Comparison of ENCODE assay signal across 1 cellular context in the genomic region with DNA sequence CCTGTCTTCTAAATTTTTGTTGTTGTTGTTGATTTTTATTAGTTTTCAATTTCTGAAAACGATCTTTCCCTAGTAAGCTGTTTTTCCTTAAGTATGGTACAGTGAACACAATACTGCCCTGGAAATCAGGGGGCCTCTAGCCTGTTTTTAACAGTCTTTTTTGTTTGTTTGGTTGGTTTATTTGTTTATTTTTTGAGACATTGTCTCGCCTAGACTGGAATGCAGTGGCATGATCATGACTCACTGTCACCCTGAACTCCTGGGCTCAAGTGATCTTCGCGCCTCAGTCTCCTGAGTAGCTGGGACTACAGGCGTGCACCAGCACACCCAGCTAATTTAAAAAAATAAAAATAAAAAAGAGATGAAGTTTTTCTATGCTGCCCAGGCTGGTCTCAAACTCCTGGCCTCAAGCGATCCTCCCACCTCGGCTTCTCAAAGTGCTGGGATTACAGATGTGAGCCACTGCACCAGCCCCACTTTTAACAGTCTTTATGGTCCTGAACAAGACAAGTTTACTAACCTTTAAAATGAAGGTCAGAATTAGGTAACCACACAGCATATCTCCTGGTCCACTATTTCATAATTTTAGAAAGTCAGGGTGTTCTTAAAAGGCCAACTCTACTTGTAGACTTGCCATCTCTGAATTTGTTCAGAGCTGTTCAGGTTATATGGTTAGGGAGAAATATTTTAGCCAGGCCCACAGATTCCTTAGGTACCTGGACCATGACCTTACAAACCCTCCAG.
TF ChIP-seq lines count a peak whose summit lies in the region.

No MANE protein-coding gene starts in this region.

TF ChIP-seq in HEK293, 187 proteins besides CTCF, POLR2A, EP300 and RAD21 (continued from another document):
- TF ChIP-seq, protein P1, sequence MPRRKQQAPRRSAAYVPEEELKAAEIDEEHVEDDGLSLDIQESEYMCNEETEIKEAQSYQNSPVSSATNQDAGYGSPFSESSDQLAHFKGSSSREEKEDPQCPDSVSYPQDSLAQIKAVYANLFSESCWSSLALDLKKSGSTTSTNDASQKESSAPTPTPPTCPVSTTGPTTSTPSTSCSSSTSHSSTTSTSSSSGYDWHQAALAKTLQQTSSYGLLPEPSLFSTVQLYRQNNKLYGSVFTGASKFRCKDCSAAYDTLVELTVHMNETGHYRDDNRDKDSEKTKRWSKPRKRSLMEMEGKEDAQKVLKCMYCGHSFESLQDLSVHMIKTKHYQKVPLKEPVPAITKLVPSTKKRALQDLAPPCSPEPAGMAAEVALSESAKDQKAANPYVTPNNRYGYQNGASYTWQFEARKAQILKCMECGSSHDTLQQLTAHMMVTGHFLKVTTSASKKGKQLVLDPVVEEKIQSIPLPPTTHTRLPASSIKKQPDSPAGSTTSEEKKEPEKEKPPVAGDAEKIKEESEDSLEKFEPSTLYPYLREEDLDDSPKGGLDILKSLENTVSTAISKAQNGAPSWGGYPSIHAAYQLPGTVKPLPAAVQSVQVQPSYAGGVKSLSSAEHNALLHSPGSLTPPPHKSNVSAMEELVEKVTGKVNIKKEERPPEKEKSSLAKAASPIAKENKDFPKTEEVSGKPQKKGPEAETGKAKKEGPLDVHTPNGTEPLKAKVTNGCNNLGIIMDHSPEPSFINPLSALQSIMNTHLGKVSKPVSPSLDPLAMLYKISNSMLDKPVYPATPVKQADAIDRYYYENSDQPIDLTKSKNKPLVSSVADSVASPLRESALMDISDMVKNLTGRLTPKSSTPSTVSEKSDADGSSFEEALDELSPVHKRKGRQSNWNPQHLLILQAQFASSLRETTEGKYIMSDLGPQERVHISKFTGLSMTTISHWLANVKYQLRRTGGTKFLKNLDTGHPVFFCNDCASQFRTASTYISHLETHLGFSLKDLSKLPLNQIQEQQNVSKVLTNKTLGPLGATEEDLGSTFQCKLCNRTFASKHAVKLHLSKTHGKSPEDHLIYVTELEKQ (tag by site-specific recombination; IDR thresholded peaks at IDR 0.05; ENCODE audit: borderline replicate concordance) = peak; percentile 37; the same call in 1 of the 2 replicates
- TF ChIP-seq, protein P2, sequence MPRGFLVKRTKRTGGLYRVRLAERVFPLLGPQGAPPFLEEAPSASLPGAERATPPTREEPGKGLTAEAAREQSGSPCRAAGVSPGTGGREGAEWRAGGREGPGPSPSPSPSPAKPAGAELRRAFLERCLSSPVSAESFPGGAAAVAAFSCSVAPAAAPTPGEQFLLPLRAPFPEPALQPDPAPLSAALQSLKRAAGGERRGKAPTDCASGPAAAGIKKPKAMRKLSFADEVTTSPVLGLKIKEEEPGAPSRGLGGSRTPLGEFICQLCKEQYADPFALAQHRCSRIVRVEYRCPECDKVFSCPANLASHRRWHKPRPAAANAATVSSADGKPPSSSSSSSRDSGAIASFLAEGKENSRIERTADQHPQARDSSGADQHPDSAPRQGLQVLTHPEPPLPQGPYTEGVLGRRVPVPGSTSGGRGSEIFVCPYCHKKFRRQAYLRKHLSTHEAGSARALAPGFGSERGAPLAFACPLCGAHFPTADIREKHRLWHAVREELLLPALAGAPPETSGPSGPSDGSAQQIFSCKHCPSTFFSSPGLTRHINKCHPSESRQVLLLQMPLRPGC (tag by site-specific recombination; IDR thresholded peaks at IDR 0.05) = peak; percentile 85
- peak; percentile 29; the same call in 1 of the 2 replicates for TF ChIP-seq ZNF394 (tag by site-specific recombination; IDR thresholded peaks at IDR 0.05; ENCODE audit: borderline replicate concordance)
- TF ChIP-seq ZNF585B (tag by site-specific recombination; IDR thresholded peaks at IDR 0.05) = no peak
- TF ChIP-seq BCL11A (tag by site-specific recombination; IDR thresholded peaks at IDR 0.05; ENCODE audit: low read depth) = peak; percentile 79; the same call in 1 of the 2 replicates
- TF ChIP-seq ZNF629 (tag by site-specific recombination; IDR thresholded peaks at IDR 0.05) = peak; percentile 65; the same call in 1 of the 2 replicates
- TF ChIP-seq, protein P3, sequence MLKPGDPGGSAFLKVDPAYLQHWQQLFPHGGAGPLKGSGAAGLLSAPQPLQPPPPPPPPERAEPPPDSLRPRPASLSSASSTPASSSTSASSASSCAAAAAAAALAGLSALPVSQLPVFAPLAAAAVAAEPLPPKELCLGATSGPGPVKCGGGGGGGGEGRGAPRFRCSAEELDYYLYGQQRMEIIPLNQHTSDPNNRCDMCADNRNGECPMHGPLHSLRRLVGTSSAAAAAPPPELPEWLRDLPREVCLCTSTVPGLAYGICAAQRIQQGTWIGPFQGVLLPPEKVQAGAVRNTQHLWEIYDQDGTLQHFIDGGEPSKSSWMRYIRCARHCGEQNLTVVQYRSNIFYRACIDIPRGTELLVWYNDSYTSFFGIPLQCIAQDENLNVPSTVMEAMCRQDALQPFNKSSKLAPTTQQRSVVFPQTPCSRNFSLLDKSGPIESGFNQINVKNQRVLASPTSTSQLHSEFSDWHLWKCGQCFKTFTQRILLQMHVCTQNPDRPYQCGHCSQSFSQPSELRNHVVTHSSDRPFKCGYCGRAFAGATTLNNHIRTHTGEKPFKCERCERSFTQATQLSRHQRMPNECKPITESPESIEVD (tag by site-specific recombination; IDR thresholded peaks at IDR 0.05) = peak; percentile 48
- TF ChIP-seq, protein P4, sequence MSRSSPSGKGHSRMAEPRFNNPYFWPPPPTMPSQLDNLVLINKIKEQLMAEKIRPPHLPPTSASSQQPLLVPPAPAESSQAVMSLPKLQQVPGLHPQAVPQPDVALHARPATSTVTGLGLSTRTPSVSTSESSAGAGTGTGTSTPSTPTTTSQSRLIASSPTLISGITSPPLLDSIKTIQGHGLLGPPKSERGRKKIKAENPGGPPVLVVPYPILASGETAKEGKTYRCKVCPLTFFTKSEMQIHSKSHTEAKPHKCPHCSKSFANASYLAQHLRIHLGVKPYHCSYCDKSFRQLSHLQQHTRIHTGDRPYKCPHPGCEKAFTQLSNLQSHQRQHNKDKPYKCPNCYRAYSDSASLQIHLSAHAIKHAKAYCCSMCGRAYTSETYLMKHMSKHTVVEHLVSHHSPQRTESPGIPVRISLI (tag by site-specific recombination; IDR thresholded peaks at IDR 0.05) = peak; percentile 63; the same call in 1 of the 2 replicates
- TF ChIP-seq ZBTB1 (tag by site-specific recombination; IDR thresholded peaks at IDR 0.05) = no peak
- TF ChIP-seq KLF8 (tag by site-specific recombination; IDR thresholded peaks at IDR 0.05) = 0 out of 2 replicates have a peak, but pooled peaks have one; percentile 10
- peak; percentile 58 for TF ChIP-seq WT1 (tag by site-specific recombination; IDR thresholded peaks at IDR 0.05)
- peak; percentile 53; the same call in 1 of the 2 replicates for TF ChIP-seq ZEB2 (tag by site-specific recombination; IDR thresholded peaks at IDR 0.05)
- peak; percentile 46; the same call in 1 of the 2 replicates for TF ChIP-seq SP7 (tag by site-specific recombination; IDR thresholded peaks at IDR 0.05)
- TF ChIP-seq ZNF560 (tag by site-specific recombination; IDR thresholded peaks at IDR 0.05; ENCODE audit: borderline replicate concordance) = no peak
- TF ChIP-seq BCL6B (tag by site-specific recombination; IDR thresholded peaks at IDR 0.05) = peak; percentile 18; the same call in 1 of the 2 replicates
